ENCODE assay signal across 2 cellular contexts in the genomic region with DNA sequence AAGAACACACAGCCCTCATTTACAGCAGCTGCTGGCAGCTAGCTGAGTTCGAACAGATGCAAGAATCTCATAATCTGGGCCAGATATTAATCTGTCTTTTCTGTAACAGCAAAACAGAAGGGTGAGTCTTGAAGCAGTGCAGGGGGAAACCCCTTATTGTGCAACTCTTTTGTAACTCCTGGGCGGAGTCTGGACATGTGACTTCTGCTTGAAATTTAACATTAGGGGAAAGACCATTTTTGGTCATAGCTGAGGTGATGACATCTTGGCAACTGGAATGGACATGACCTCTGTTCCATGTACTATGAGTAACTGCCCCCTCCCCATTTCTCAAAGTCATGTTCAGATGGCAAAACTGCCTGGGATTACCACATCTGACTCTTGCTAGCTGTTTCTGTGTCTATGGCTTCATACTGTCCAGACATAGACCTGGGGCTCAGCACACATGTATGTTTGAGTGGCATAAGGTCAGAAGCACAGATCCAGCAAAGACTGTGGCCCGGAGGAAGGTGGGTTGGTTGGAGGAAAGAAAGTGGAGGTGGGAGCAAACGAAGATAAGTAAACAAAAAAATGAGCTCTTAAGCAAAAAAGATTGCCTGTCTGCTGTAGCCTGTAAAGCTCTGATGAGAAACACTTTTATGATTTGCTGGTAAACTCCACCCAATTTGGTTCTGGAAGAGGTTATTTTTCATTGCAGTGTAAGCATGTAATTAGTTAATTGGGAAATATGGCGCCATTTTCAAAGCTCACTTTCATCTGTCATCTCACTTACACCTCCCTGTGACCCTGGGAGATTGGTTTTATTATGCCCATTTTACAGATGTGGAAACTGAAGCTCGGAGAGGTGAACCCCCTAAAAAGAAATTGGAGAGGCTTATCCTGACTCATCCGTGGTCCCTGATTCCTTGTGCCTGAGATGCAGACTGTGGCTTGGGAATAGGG.
TF ChIP-seq lines count a peak whose summit lies in the region.

No MANE protein-coding gene starts in this region.

TF ChIP-seq in K562, 482 proteins besides CTCF, POLR2A, EP300 and RAD21 (continued from another document and continues in another):
- TF ChIP-seq, protein P1, sequence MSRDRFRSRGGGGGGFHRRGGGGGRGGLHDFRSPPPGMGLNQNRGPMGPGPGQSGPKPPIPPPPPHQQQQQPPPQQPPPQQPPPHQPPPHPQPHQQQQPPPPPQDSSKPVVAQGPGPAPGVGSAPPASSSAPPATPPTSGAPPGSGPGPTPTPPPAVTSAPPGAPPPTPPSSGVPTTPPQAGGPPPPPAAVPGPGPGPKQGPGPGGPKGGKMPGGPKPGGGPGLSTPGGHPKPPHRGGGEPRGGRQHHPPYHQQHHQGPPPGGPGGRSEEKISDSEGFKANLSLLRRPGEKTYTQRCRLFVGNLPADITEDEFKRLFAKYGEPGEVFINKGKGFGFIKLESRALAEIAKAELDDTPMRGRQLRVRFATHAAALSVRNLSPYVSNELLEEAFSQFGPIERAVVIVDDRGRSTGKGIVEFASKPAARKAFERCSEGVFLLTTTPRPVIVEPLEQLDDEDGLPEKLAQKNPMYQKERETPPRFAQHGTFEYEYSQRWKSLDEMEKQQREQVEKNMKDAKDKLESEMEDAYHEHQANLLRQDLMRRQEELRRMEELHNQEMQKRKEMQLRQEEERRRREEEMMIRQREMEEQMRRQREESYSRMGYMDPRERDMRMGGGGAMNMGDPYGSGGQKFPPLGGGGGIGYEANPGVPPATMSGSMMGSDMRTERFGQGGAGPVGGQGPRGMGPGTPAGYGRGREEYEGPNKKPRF (IDR thresholded peaks at IDR 0.05; ENCODE audit: low read depth, low read length) = no peak
- peak; percentile 85; the same call in 1 of the 2 replicates for TF ChIP-seq RHOXF2B (CRISPR knock-in tag; conservative IDR thresholded peaks at IDR 0.05)
- peak; percentile 66 for TF ChIP-seq MAFK (IDR thresholded peaks at IDR 0.05; ENCODE audit: low read length)
- TF ChIP-seq MTA3 (IDR thresholded peaks at IDR 0.05; ENCODE audit: borderline replicate concordance) = peak; percentile 70
- TF ChIP-seq, protein P2, sequence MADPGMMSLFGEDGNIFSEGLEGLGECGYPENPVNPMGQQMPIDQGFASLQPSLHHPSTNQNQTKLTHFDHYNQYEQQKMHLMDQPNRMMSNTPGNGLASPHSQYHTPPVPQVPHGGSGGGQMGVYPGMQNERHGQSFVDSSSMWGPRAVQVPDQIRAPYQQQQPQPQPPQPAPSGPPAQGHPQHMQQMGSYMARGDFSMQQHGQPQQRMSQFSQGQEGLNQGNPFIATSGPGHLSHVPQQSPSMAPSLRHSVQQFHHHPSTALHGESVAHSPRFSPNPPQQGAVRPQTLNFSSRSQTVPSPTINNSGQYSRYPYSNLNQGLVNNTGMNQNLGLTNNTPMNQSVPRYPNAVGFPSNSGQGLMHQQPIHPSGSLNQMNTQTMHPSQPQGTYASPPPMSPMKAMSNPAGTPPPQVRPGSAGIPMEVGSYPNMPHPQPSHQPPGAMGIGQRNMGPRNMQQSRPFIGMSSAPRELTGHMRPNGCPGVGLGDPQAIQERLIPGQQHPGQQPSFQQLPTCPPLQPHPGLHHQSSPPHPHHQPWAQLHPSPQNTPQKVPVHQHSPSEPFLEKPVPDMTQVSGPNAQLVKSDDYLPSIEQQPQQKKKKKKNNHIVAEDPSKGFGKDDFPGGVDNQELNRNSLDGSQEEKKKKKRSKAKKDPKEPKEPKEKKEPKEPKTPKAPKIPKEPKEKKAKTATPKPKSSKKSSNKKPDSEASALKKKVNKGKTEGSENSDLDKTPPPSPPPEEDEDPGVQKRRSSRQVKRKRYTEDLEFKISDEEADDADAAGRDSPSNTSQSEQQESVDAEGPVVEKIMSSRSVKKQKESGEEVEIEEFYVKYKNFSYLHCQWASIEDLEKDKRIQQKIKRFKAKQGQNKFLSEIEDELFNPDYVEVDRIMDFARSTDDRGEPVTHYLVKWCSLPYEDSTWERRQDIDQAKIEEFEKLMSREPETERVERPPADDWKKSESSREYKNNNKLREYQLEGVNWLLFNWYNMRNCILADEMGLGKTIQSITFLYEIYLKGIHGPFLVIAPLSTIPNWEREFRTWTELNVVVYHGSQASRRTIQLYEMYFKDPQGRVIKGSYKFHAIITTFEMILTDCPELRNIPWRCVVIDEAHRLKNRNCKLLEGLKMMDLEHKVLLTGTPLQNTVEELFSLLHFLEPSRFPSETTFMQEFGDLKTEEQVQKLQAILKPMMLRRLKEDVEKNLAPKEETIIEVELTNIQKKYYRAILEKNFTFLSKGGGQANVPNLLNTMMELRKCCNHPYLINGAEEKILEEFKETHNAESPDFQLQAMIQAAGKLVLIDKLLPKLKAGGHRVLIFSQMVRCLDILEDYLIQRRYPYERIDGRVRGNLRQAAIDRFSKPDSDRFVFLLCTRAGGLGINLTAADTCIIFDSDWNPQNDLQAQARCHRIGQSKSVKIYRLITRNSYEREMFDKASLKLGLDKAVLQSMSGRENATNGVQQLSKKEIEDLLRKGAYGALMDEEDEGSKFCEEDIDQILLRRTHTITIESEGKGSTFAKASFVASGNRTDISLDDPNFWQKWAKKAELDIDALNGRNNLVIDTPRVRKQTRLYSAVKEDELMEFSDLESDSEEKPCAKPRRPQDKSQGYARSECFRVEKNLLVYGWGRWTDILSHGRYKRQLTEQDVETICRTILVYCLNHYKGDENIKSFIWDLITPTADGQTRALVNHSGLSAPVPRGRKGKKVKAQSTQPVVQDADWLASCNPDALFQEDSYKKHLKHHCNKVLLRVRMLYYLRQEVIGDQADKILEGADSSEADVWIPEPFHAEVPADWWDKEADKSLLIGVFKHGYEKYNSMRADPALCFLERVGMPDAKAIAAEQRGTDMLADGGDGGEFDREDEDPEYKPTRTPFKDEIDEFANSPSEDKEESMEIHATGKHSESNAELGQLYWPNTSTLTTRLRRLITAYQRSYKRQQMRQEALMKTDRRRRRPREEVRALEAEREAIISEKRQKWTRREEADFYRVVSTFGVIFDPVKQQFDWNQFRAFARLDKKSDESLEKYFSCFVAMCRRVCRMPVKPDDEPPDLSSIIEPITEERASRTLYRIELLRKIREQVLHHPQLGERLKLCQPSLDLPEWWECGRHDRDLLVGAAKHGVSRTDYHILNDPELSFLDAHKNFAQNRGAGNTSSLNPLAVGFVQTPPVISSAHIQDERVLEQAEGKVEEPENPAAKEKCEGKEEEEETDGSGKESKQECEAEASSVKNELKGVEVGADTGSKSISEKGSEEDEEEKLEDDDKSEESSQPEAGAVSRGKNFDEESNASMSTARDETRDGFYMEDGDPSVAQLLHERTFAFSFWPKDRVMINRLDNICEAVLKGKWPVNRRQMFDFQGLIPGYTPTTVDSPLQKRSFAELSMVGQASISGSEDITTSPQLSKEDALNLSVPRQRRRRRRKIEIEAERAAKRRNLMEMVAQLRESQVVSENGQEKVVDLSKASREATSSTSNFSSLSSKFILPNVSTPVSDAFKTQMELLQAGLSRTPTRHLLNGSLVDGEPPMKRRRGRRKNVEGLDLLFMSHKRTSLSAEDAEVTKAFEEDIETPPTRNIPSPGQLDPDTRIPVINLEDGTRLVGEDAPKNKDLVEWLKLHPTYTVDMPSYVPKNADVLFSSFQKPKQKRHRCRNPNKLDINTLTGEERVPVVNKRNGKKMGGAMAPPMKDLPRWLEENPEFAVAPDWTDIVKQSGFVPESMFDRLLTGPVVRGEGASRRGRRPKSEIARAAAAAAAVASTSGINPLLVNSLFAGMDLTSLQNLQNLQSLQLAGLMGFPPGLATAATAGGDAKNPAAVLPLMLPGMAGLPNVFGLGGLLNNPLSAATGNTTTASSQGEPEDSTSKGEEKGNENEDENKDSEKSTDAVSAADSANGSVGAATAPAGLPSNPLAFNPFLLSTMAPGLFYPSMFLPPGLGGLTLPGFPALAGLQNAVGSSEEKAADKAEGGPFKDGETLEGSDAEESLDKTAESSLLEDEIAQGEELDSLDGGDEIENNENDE (IDR thresholded peaks at IDR 0.05; ENCODE audit: low read depth, low read length) = no peak
- TF ChIP-seq TAL1 (IDR thresholded peaks at IDR 0.05) = peak; percentile 13; the same call in 1 of the 2 replicates

TF ChIP-seq in HepG2, 621 proteins besides CTCF, POLR2A, EP300 and RAD21 (continued from another document and continues in another):
- TF ChIP-seq, protein P3, sequence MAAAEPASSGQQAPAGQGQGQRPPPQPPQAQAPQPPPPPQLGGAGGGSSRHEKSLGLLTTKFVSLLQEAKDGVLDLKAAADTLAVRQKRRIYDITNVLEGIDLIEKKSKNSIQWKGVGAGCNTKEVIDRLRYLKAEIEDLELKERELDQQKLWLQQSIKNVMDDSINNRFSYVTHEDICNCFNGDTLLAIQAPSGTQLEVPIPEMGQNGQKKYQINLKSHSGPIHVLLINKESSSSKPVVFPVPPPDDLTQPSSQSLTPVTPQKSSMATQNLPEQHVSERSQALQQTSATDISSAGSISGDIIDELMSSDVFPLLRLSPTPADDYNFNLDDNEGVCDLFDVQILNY (CRISPR knock-in tag; conservative IDR thresholded peaks at IDR 0.05) = no peak
- TF ChIP-seq ZNF138 (CRISPR knock-in tag; IDR thresholded peaks at IDR 0.05; ENCODE audit: low read depth) = no peak
- TF ChIP-seq ZEB1 (IDR thresholded peaks at IDR 0.05; ENCODE audit: insufficient replicate concordance, low read depth) = no peak
- no peak for TF ChIP-seq ZNF570 (CRISPR knock-in tag; IDR thresholded peaks at IDR 0.05; ENCODE audit: borderline replicate concordance)
- TF ChIP-seq ARNT2 (CRISPR knock-in tag; IDR thresholded peaks at IDR 0.05; ENCODE audit: low read depth) = no peak
- no peak for TF ChIP-seq SAFB2 (CRISPR knock-in tag; IDR thresholded peaks at IDR 0.05; ENCODE audit: borderline replicate concordance, low read depth)
- TF ChIP-seq, protein P4, sequence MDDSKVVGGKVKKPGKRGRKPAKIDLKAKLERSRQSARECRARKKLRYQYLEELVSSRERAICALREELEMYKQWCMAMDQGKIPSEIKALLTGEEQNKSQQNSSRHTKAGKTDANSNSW (CRISPR knock-in tag; IDR thresholded peaks at IDR 0.05; ENCODE audit: borderline replicate concordance) = no peak
- TF ChIP-seq, protein P5, sequence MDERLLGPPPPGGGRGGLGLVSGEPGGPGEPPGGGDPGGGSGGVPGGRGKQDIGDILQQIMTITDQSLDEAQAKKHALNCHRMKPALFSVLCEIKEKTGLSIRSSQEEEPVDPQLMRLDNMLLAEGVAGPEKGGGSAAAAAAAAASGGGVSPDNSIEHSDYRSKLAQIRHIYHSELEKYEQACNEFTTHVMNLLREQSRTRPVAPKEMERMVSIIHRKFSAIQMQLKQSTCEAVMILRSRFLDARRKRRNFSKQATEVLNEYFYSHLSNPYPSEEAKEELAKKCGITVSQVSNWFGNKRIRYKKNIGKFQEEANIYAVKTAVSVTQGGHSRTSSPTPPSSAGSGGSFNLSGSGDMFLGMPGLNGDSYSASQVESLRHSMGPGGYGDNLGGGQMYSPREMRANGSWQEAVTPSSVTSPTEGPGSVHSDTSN (CRISPR knock-in tag; IDR thresholded peaks at IDR 0.05) = no peak
- TF ChIP-seq, protein P6, sequence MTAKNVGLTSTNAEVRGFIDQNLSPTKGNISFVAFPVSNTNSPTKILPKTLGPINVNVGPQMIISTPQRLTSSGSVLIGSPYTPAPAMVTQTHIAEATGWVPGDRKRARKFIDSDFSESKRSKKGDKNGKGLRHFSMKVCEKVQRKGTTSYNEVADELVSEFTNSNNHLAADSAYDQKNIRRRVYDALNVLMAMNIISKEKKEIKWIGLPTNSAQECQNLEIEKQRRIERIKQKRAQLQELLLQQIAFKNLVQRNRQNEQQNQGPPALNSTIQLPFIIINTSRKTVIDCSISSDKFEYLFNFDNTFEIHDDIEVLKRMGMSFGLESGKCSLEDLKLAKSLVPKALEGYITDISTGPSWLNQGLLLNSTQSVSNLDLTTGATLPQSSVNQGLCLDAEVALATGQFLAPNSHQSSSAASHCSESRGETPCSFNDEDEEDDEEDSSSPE (CRISPR knock-in tag; IDR thresholded peaks at IDR 0.05) = no peak
- TF ChIP-seq ZBTB20 (CRISPR knock-in tag; IDR thresholded peaks at IDR 0.05; ENCODE audit: borderline replicate concordance, low read depth) = peak; percentile 64; the same call in 1 of the 2 replicates
- TF ChIP-seq MLLT10 (CRISPR knock-in tag; IDR thresholded peaks at IDR 0.05) = no peak
- TF ChIP-seq THAP11 (CRISPR knock-in tag; IDR thresholded peaks at IDR 0.05) = peak; percentile 74
- TF ChIP-seq GTF2F1 (IDR thresholded peaks at IDR 0.05; ENCODE audit: low read length) = no peak
- TF ChIP-seq, protein P7, sequence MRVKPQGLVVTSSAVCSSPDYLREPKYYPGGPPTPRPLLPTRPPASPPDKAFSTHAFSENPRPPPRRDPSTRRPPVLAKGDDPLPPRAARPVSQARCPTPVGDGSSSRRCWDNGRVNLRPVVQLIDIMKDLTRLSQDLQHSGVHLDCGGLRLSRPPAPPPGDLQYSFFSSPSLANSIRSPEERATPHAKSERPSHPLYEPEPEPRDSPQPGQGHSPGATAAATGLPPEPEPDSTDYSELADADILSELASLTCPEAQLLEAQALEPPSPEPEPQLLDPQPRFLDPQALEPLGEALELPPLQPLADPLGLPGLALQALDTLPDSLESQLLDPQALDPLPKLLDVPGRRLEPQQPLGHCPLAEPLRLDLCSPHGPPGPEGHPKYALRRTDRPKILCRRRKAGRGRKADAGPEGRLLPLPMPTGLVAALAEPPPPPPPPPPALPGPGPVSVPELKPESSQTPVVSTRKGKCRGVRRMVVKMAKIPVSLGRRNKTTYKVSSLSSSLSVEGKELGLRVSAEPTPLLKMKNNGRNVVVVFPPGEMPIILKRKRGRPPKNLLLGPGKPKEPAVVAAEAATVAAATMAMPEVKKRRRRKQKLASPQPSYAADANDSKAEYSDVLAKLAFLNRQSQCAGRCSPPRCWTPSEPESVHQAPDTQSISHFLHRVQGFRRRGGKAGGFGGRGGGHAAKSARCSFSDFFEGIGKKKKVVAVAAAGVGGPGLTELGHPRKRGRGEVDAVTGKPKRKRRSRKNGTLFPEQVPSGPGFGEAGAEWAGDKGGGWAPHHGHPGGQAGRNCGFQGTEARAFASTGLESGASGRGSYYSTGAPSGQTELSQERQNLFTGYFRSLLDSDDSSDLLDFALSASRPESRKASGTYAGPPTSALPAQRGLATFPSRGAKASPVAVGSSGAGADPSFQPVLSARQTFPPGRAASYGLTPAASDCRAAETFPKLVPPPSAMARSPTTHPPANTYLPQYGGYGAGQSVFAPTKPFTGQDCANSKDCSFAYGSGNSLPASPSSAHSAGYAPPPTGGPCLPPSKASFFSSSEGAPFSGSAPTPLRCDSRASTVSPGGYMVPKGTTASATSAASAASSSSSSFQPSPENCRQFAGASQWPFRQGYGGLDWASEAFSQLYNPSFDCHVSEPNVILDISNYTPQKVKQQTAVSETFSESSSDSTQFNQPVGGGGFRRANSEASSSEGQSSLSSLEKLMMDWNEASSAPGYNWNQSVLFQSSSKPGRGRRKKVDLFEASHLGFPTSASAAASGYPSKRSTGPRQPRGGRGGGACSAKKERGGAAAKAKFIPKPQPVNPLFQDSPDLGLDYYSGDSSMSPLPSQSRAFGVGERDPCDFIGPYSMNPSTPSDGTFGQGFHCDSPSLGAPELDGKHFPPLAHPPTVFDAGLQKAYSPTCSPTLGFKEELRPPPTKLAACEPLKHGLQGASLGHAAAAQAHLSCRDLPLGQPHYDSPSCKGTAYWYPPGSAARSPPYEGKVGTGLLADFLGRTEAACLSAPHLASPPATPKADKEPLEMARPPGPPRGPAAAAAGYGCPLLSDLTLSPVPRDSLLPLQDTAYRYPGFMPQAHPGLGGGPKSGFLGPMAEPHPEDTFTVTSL (CRISPR knock-in tag; IDR thresholded peaks at IDR 0.05; ENCODE audit: borderline replicate concordance) = 0 out of 2 replicates have a peak, but pooled peaks have one; percentile 13
- TF ChIP-seq TARDBP (CRISPR knock-in tag; IDR thresholded peaks at IDR 0.05) = peak; percentile 65
- no peak; the same call in 1 of the 2 replicates for TF ChIP-seq ZSCAN9 (CRISPR knock-in tag; IDR thresholded peaks at IDR 0.05; ENCODE audit: borderline replicate concordance)
- TF ChIP-seq TGIF2 (CRISPR knock-in tag; IDR thresholded peaks at IDR 0.05) = no peak
- no peak for TF ChIP-seq ZNF75D (CRISPR knock-in tag; IDR thresholded peaks at IDR 0.05; ENCODE audit: borderline replicate concordance)
- TF ChIP-seq ZBTB7A (CRISPR knock-in tag; IDR thresholded peaks at IDR 0.05) = no peak
- TF ChIP-seq MED8 (CRISPR knock-in tag; IDR thresholded peaks at IDR 0.05; ENCODE audit: insufficient replicate concordance) = no peak
- peak; percentile 41; the same call in 1 of the 2 replicates for TF ChIP-seq ZNF3 (CRISPR knock-in tag; IDR thresholded peaks at IDR 0.05)
- no peak for TF ChIP-seq EZH2 (conservative IDR thresholded peaks at IDR 0.05; ENCODE audit: low read depth, low read length)
- TF ChIP-seq NFKBIZ (CRISPR knock-in tag; IDR thresholded peaks at IDR 0.05) = peak; percentile 100
